Comparison of ENCODE assay signal across 13 cellular contexts in the genomic region with DNA sequence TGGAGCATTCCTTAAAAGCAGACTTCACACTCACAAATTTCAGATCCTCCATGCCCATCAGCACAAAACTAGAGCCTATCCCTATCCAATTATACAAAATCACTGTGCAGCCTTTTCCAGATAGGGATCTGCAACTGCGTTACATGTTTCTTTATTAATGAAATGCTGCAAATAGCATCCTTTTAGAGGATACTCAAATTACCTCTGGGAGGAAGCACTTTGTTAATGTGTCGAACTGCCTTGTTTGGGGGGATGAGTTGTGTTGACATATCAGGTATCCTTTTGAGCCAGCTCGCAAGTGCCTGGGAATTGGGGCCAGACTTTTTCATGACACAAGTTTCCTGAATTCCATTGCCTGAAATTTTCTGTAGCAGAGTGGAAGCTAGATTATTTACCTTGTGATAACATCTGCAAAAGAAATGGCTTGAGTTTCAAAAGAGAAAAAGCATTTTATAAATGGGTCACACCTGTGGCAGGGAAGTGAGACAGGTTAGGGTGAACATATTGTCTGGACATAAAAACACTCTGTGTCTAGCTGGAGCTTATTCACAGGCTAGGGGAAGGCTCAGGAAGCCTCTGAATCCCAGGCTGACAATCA.
"Had no signal": no experiment of that assay in that cellular context is flagged by ENCODE, and none has a peak within 500 bp of the region (broad histone marks: within the 10 kb centered on the region; RNA-seq: fewer than 3 reads in every experiment).

No MANE protein-coding gene starts in this region.

- H3K9me3 Mint-ChIP-seq: activated naive CD8-positive, alpha-beta T cell treated with anti-CD3 and anti-CD28 coated beads for 36 hours; activated T-cell treated with anti-CD3 and anti-CD28 coated beads, Interleukin-2, amount 50 U/mL, for 4 hours had no signal

- H3K27me3 Mint-ChIP-seq: activated CD8-positive, alpha-beta memory T cell treated with anti-CD3 and anti-CD28 coated beads, Interleukin-2, amount 10 ng/mL, durations not matched to agents 7 days and 5 days; activated naive CD8-positive, alpha-beta T cell treated with anti-CD3 and anti-CD28 coated beads for 36 hours had no signal

- H3K4me3 ChIP-seq: right atrium auricular region, thyroid gland, vagina had no signal

- H3K9me3 ChIP-seq: neutrophil, right atrium auricular region, thyroid gland, vagina had no signal

- H3K4me1 ChIP-seq: right atrium auricular region, thyroid gland, vagina had no signal

- H3K27ac ChIP-seq: neutrophil, right atrium auricular region, thyroid gland, vagina had no signal

- H3K36me3 Mint-ChIP-seq: activated CD8-positive, alpha-beta memory T cell treated with anti-CD3 and anti-CD28 coated beads, Interleukin-2, amount 10 ng/mL, durations not matched to agents 7 days and 5 days; activated naive CD8-positive, alpha-beta T cell treated with anti-CD3 and anti-CD28 coated beads for 36 hours had no signal

- H3K4me1 Mint-ChIP-seq: activated CD8-positive, alpha-beta memory T cell treated with anti-CD3 and anti-CD28 coated beads, Interleukin-2, amount 10 ng/mL, durations not matched to agents 7 days and 5 days; activated naive CD8-positive, alpha-beta T cell treated with anti-CD3 and anti-CD28 coated beads for 36 hours had no signal

- DNase-seq: activated CD4-positive, alpha-beta T cell treated with anti-CD3 and anti-CD28 coated beads, Interleukin-2, amount 50 U/mL, for 48 hours; activated CD8-positive, alpha-beta memory T cell treated with anti-CD3 and anti-CD28 coated beads, Interleukin-2, amount 10 ng/mL, durations not matched to agents 7 days and 5 days; activated gamma-delta T cell; activated naive CD8-positive, alpha-beta T cell treated with anti-CD3 and anti-CD28 coated beads for 36 hours; activated T-cell treated with anti-CD3 and anti-CD28 coated beads, Interleukin-2, amount 50 U/mL, for 4 hours; cerebellar nuclear complex; dermis blood vessel endothelial cell; midbrain; small intestine; thyroid gland had no signal

- H3K27me3 ChIP-seq: neutrophil, right atrium auricular region, thyroid gland, vagina had no signal

- H3K36me3 ChIP-seq: neutrophil, right atrium auricular region, thyroid gland, vagina had no signal

- H3K27ac Mint-ChIP-seq: activated CD8-positive, alpha-beta memory T cell treated with anti-CD3 and anti-CD28 coated beads, Interleukin-2, amount 10 ng/mL, durations not matched to agents 7 days and 5 days; activated naive CD8-positive, alpha-beta T cell treated with anti-CD3 and anti-CD28 coated beads for 36 hours had no signal

- H3K4me3 Mint-ChIP-seq: activated CD8-positive, alpha-beta memory T cell treated with anti-CD3 and anti-CD28 coated beads, Interleukin-2, amount 10 ng/mL, durations not matched to agents 7 days and 5 days; activated naive CD8-positive, alpha-beta T cell treated with anti-CD3 and anti-CD28 coated beads for 36 hours; activated T-cell treated with anti-CD3 and anti-CD28 coated beads, Interleukin-2, amount 50 U/mL, for 4 hours had no signal
